ENCODE assay signal across 8 cellular contexts in genomic region chr1:151721788-151722510, GRCh38. TPM values are rescaled to one million over a fixed set of nuclear protein-coding genes. Genes with fewer than 3 reads are reported as not detected.
A peak's percentile ranks its signal among the peaks of the same experiment; 100 is the strongest.
DNase-seq lines count a peak whose midpoint lies in the region; TF ChIP-seq lines count a peak whose summit lies in the region.

No MANE protein-coding gene starts in this region.

- no peaks in the 10 kb centered on the region for H3K79me1 ChIP-seq in H9 (ENCODE audit: insufficient read depth, low read depth, low read length, poor library complexity, severe bottlenecking)

- H2BK5ac ChIP-seq in H9 (ENCODE audit: insufficient read length, low read length), result no peak overlapping the region

- H2AFZ ChIP-seq in H9 (ENCODE audit: low read length) (no peak overlapping the region), hepatocyte (no peak overlapping the region)

- H3K36me3 Mint-ChIP-seq in H9 (ENCODE audit: insufficient read depth in 1 of 3, low read depth in 3 of 3), result no peaks in the 10 kb centered on the region

- H4K5ac ChIP-seq in H9 (ENCODE audit: insufficient read length, low read depth, low read length), result no peak overlapping the region

- H4K20me1 ChIP-seq in H9 (ENCODE audit: control insufficient read depth, insufficient read depth, insufficient read length), result no peaks in the 10 kb centered on the region
- no peaks in the 10 kb centered on the region for H4K20me1 ChIP-seq in hepatocyte (ENCODE audit: insufficient read depth, poor library complexity, severe bottlenecking)

- H2AK5ac ChIP-seq in H9 (ENCODE audit: insufficient read length, low read length), result no peak overlapping the region

- no peaks in the 10 kb centered on the region for H3K36me3 ChIP-seq in hepatocyte (replicated peaks; ENCODE audit: insufficient read depth, low read depth)

- no peaks in the 10 kb centered on the region for H3K79me2 ChIP-seq in H9 (ENCODE audit: insufficient read depth, low read length)
- no peaks in the 10 kb centered on the region for H3K79me2 ChIP-seq in hepatocyte

- no peak overlapping the region for H3T11ph ChIP-seq in H9 (ENCODE audit: low read length)

- DNase-seq in H9 (no peak), hepatocyte (ENCODE audit: low spot score) (no peak), DMS153 treated with DMSO at 0.1 percent for 48 hours (lab: John Stamatoyannopoulos, UW; ENCODE audit: unreplicated experiment) (no peak), GOT3 (lab: John Stamatoyannopoulos, UW) (no peak), NCI-H1105 (lab: John Stamatoyannopoulos, UW) (no peak), iPS-NIHi7 (ENCODE audit: extremely low spot score) (no peak)

- H3K4me2 ChIP-seq in H9 (ENCODE audit: insufficient read depth, insufficient read length, low read length) (peak overlapping the region; percentile 55), hepatocyte (peak overlapping the region; percentile 96)

- 0 out of 2 replicates have a peak, but pooled peaks cover 2% of the 10 kb centered on the region for H3K4me1 ChIP-seq in H9 (ENCODE audit: insufficient read depth, low read length)
- H3K4me1 ChIP-seq in hepatocyte (ENCODE audit: insufficient read depth), result peaks cover 17% of the 10 kb centered on the region

- no peak overlapping the region for H3K27ac Mint-ChIP-seq in H9

- no peak overlapping the region for H3K23ac ChIP-seq in H9 (ENCODE audit: insufficient read length, low read depth, low read length)

- H3K18ac ChIP-seq in H9 (ENCODE audit: insufficient read length, low read depth, low read length), result no peak overlapping the region

- H2BK120ac ChIP-seq in H9 (ENCODE audit: low read depth, low read length, poor library complexity, severe bottlenecking), result no peak overlapping the region

- no peak overlapping the region for H4K91ac ChIP-seq in H9 (ENCODE audit: insufficient read length, low read depth, low read length)

- H3K4me3 ChIP-seq in WI38 (ENCODE audit: low read depth, low read length) (peak overlapping the region; percentile 55), hepatocyte (peak overlapping the region; percentile 55), skin epidermis (peak overlapping the region; percentile 17 to 42 (median 31))

- H3K56ac ChIP-seq in H9 (ENCODE audit: insufficient read length, low read depth, low read length), result no peak overlapping the region

- H3K4me1 Mint-ChIP-seq in H9, result peaks cover 41 to 52% of the 10 kb centered on the region in 2 experiments

- no CpG with 5 or more reads among the region's 17 CpGs for WGBS in H9 (ENCODE audit: extremely low coverage, insufficient read length, low lambda C conversion rate)
- 32% methylated on average over 17 of the region's 17 CpGs for WGBS in hepatocyte (ENCODE audit: low lambda C conversion rate, missing lambda C conversion rate)

- no peaks in the 10 kb centered on the region for H3K9me3 ChIP-seq in H9 (ENCODE audit: control insufficient read depth, low read depth, low read length)
- no peaks in the 10 kb centered on the region for H3K9me3 ChIP-seq in hepatocyte (ENCODE audit: low read depth)

- H3K9me3 Mint-ChIP-seq in H9, result no peaks in the 10 kb centered on the region

- H4K8ac ChIP-seq in H9 (replicated peaks; ENCODE audit: insufficient read length, low read depth, low read length), result no peak overlapping the region

- no peak overlapping the region for H3K14ac ChIP-seq in H9 (ENCODE audit: insufficient read depth, low read length)

- H3K27me3 ChIP-seq in H9 (ENCODE audit: insufficient read depth, low read length), result peaks cover 24% of the 10 kb centered on the region; the same call in 1 of the 2 replicates
- peaks cover 51% of the 10 kb centered on the region for H3K27me3 ChIP-seq in hepatocyte

- H3K27me3 Mint-ChIP-seq in H9 (ENCODE audit: low read depth), result peaks cover 81% of the 10 kb centered on the region

- H3K9ac ChIP-seq in H9 (ENCODE audit: extremely low read depth, insufficient read length, low read length), result no peak overlapping the region

- no peak overlapping the region for H3K4ac ChIP-seq in H9 (ENCODE audit: low read depth, low read length)

- H2BK12ac ChIP-seq in H9 (ENCODE audit: insufficient read length, low read depth, low read length), result no peak overlapping the region

- H2BK15ac ChIP-seq in H9 (ENCODE audit: low read depth, low read length), result no peak overlapping the region

- peaks cover 11% of the 10 kb centered on the region for H3K23me2 ChIP-seq in H9 (ENCODE audit: insufficient read length, low read depth, low read length, poor library complexity, severe bottlenecking)

- no peaks in the 10 kb centered on the region for H3K9me2 ChIP-seq in hepatocyte (replicated peaks; ENCODE audit: insufficient read depth)

- H3K27ac ChIP-seq in H9 (ENCODE audit: insufficient read length, low read depth, low read length), result no peak overlapping the region
- H3K27ac ChIP-seq in hepatocyte, result no peak overlapping the region
- H3K27ac ChIP-seq in skin epidermis, result peak overlapping the region in 4 of 21 experiments; percentile 45 to 65 (median 56)

- no peak for TF ChIP-seq CTCF in H9 (conservative IDR thresholded peaks at IDR 0.05)
- no peak for TF ChIP-seq CTCF in WI38 (IDR thresholded peaks at IDR 0.05; ENCODE audit: low read depth, low read length)
- no peak for TF ChIP-seq CTCF in hepatocyte (IDR thresholded peaks at IDR 0.05; ENCODE audit: poor library complexity)

- H2BK20ac ChIP-seq in H9 (ENCODE audit: low read depth, low read length, poor library complexity, severe bottlenecking), result no peak overlapping the region

- H3K4me3 Mint-ChIP-seq in H9, result peak overlapping the region; percentile 75 to 82

RNA-seq across cellular contexts. Expression of gene RIIAD1, which starts 0.6 kb away (rescaled TPM):
- 1.4 TPM in 1 of 2 replicates, not detected in the other for total RNA-seq in H9 (2021)
- total RNA-seq in hepatocyte, result 7.9 TPM in 1 of 2 replicates, not detected in the other
- polyA plus RNA-seq in hepatocyte, result 2.3 TPM in 1 of 2 replicates, not detected in the other

RNA-seq across cellular contexts. Expression of gene CELF3, which starts 5.3 kb away (rescaled TPM):
- 0.90 and 1.0 TPM in 2 replicates for total RNA-seq in H9 (2021)
- total RNA-seq in hepatocyte, result 1.2 and 2.1 TPM in 2 replicates
- polyA plus RNA-seq in hepatocyte, result 0.85 and 1.1 TPM in 2 replicates

RNA-seq across cellular contexts. Expression of gene MRPL9, which starts 41.3 kb away (rescaled TPM):
- total RNA-seq in H9 (2021) (100 and 102 TPM in 2 replicates), hepatocyte (50.3 and 68.8 TPM in 2 replicates)
- polyA plus RNA-seq in hepatocyte, result 72.5 and 88.0 TPM in 2 replicates
